7 cellular contexts compared by ENCODE assay signal in the genomic region with DNA sequence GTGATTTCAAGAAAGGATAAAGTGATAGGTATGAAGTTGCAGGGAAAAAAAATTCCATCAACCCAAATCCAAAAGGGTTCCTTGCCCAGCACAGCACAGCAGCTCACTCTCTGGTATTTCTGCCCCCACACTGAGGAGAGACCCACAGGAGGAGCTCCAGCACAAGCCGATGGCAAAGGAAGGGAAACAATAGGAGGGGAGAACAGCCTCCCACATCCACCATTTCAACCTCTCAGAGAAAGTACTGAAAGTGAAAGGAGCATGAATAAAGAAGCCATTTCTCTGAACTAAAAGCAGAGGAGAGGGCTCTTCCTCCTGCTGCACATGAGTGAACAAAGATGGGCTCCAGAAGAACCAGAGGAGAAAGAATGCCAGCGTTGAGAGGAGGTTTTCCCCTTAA. TPM values are rescaled to one million over a fixed set of nuclear protein-coding genes. Genes with fewer than 3 reads are reported as not detected.
DNase-seq lines count a peak whose midpoint lies in the region; FAIRE-seq and TF ChIP-seq lines count a peak whose summit lies in the region.

No MANE protein-coding gene starts in this region.

- H3K79me2 ChIP-seq in osteoblast (ENCODE audit: insufficient read depth, low read length) (no peaks in the 10 kb centered on the region), trophoblast cell (ENCODE audit: control insufficient read depth, insufficient read depth, low read length, poor library complexity) (no peaks in the 10 kb centered on the region)

- H2AFZ ChIP-seq in osteoblast (ENCODE audit: low read length) (peak overlapping the region; percentile 96), trophoblast cell (ENCODE audit: insufficient read depth, low read length, poor library complexity) (no peak overlapping the region)

- no peak overlapping the region for H3K18ac ChIP-seq in trophoblast cell (ENCODE audit: low read length)

- WGBS in esophagus, 2 donors: 29 to 35% methylated on average over 2 of the region's 2 CpGs
- no CpG with 5 or more reads among the region's 2 CpGs for WGBS in trophoblast cell (ENCODE audit: extremely low coverage, insufficient coverage, insufficient read length)

- H3K14ac ChIP-seq in trophoblast cell (ENCODE audit: low read length): no peak overlapping the region

- H3K27ac ChIP-seq in esophagus (ENCODE audit: low read depth in 2 of 2, low read length in 1 of 2) (peak overlapping the region; percentile 57 to 78), osteoblast (ENCODE audit: low read depth, low read length) (peak overlapping the region; percentile 49), trophoblast cell (ENCODE audit: low read depth, low read length) (no peak overlapping the region), tibial artery (no peak overlapping the region)

- no peak overlapping the region for H2BK120ac ChIP-seq in trophoblast cell (ENCODE audit: insufficient read depth, low read length, poor library complexity)

- H2BK12ac ChIP-seq in trophoblast cell (ENCODE audit: low read length): no peak overlapping the region

- H3K4ac ChIP-seq in trophoblast cell (ENCODE audit: low read depth, low read length): no peak overlapping the region

- H3K9ac ChIP-seq in trophoblast cell (ENCODE audit: low read length): no peak overlapping the region

- H2AK5ac ChIP-seq in trophoblast cell (ENCODE audit: low read length): no peak overlapping the region

- H3K36me3 ChIP-seq in esophagus (ENCODE audit: control insufficient read depth in 2 of 2, insufficient read depth in 2 of 2, low read length in 1 of 2): no peaks in the 10 kb centered on the region
- H3K36me3 ChIP-seq in osteoblast (ENCODE audit: insufficient read depth, low read length): no peaks in the 10 kb centered on the region
- no peaks in the 10 kb centered on the region for H3K36me3 ChIP-seq in trophoblast cell (ENCODE audit: control insufficient read depth in 1 of 2, insufficient read depth in 2 of 2, low read length in 2 of 2)
- no peaks in the 10 kb centered on the region for H3K36me3 ChIP-seq in tibial artery

- H3K4me3 ChIP-seq in esophagus (ENCODE audit: low read depth in 1 of 2, low read length in 2 of 2) (no peak overlapping the region), osteoblast (ENCODE audit: insufficient read depth, low read length) (peak overlapping the region; percentile 34), trophoblast cell (ENCODE audit: low read depth, low read length) (no peak overlapping the region), tibial artery (no peak overlapping the region)

- no peaks in the 10 kb centered on the region for H3K27me3 ChIP-seq in esophagus (ENCODE audit: control insufficient read depth in 1 of 2, insufficient read depth in 2 of 2, low read length in 2 of 2)
- H3K27me3 ChIP-seq in osteoblast (ENCODE audit: insufficient read depth, low read length): no peaks in the 10 kb centered on the region
- no peaks in the 10 kb centered on the region for H3K27me3 ChIP-seq in trophoblast cell (ENCODE audit: insufficient read depth, low read length)
- no peaks in the 10 kb centered on the region for H3K27me3 ChIP-seq in tibial artery

- FAIRE-seq in GM12891 (lab: Jason Lieb, UNC): peak; percentile 67

- no peaks in the 10 kb centered on the region for H4K20me1 ChIP-seq in osteoblast (ENCODE audit: insufficient read depth, low read length)

- intact Hi-C loops in tibial artery (cut with DNase I; ENCODE audit: low total_unique reads): no loop called here

- H4K12ac ChIP-seq in trophoblast cell (ENCODE audit: low read depth, low read length): no peak overlapping the region

- no peak overlapping the region for H3K23ac ChIP-seq in trophoblast cell (ENCODE audit: low read length)

- H4K91ac ChIP-seq in trophoblast cell (ENCODE audit: low read depth, low read length): no peak overlapping the region

- H3K4me1 ChIP-seq in esophagus (ENCODE audit: control insufficient read depth in 2 of 2, insufficient read depth in 2 of 2, low read length in 1 of 2) (no peaks in the 10 kb centered on the region), osteoblast (ENCODE audit: insufficient read depth, low read length) (peaks cover 44% of the 10 kb centered on the region), trophoblast cell (ENCODE audit: control insufficient read depth in 1 of 2, insufficient read depth in 2 of 2, low read length in 2 of 2) (peaks cover 6% of the 10 kb centered on the region in 2 experiments), tibial artery (no peaks in the 10 kb centered on the region)

- no peaks in the 10 kb centered on the region for H3K9me3 ChIP-seq in esophagus (ENCODE audit: control insufficient read depth in 2 of 2, insufficient read depth in 1 of 2, low read depth in 1 of 2, low read length in 1 of 2)
- H3K9me3 ChIP-seq in osteoblast (ENCODE audit: low read depth, low read length): no peaks in the 10 kb centered on the region
- no peaks in the 10 kb centered on the region for H3K9me3 ChIP-seq in trophoblast cell (ENCODE audit: insufficient read depth, low read depth, low read length)
- no peaks in the 10 kb centered on the region for H3K9me3 ChIP-seq in tibial artery

- no peak for DNase-seq in GM12891 (ENCODE audit: insufficient read length, low spot score)
- DNase-seq in OCI-M1 (lab: John Stamatoyannopoulos, UW): peak; percentile 35
- no peak for DNase-seq in osteoblast (ENCODE audit: insufficient read length, low spot score, missing footprints)
- DNase-seq in trophoblast cell: no peak
- no peak for DNase-seq in tibial artery
- no peak for DNase-seq in NCI-H2029 (lab: John Stamatoyannopoulos, UW)

- 0 out of 2 replicates have a peak, but pooled peaks have one; percentile 42 for TF ChIP-seq POLR2A in GM12891 (IDR thresholded peaks at IDR 0.05; ENCODE audit: low read depth, low read length)

- H4K8ac ChIP-seq in trophoblast cell (ENCODE audit: low read depth, low read length): no peak overlapping the region

- H3K79me1 ChIP-seq in trophoblast cell (ENCODE audit: low read length): peaks cover 3% of the 10 kb centered on the region

- H3K4me2 ChIP-seq in osteoblast (ENCODE audit: insufficient read depth, low read length) (peak overlapping the region; percentile 63), trophoblast cell (ENCODE audit: low read length) (no peak overlapping the region)

- no peak overlapping the region for H2BK5ac ChIP-seq in trophoblast cell (ENCODE audit: low read depth, low read length, poor library complexity)

- TF ChIP-seq CTCF in osteoblast (IDR thresholded peaks at IDR 0.05; ENCODE audit: extremely low read depth, low read depth, low read length) (peak; percentile 47), tibial artery (IDR thresholded peaks at IDR 0.05) (peak in 1 of 2 experiments; percentile 13)

TF ChIP-seq in GM12891, 5 proteins besides CTCF, POLR2A, EP300 and RAD21:
- TF ChIP-seq TAF1 (IDR thresholded peaks at IDR 0.05; ENCODE audit: low read depth, low read length) (peak; percentile 64; the same call in 1 of the 2 replicates), SPI1 (IDR thresholded peaks at IDR 0.05; ENCODE audit: low read depth, low read length) (no peak), POU2F2 (IDR thresholded peaks at IDR 0.05; ENCODE audit: low read depth, low read length) (no peak)
TF ChIP-seq in GM12891: peak in this region for 1.

RNA-seq across cellular contexts. Expression of gene ZSWIM6, which starts 54.9 kb away (rescaled TPM):
- 1.4 TPM for polyA plus RNA-seq in GM12891 (2012; ENCODE audit: low read depth, missing spikeins)
- polyA plus RNA-seq in esophagus: 1 to 10 TPM; 3.6 to 5.4 TPM
- total RNA-seq in osteoblast: 10.0 and 10.5 TPM in 2 replicates
- polyA plus RNA-seq in trophoblast cell (2013): 9.7 and 9.8 TPM in 2 replicates

Comparison
In these comparisons a context has a peak if more than half of its experiments do, and no peak if none do; other contexts are left out.
1. H3K27ac ChIP-seq: peak in esophagus (2 of 2) and osteoblast (single experiment); none in trophoblast cell (single experiment) and tibial artery (0 of 2).